In genomic region chr3:45100998-45101407, GRCh38 we compare ENCODE assay signal across 2 cellular contexts.
TF ChIP-seq lines count a peak whose summit lies in the region.

No MANE protein-coding gene starts in this region.

TF ChIP-seq in SK-N-SH treated with all-trans-retinoic acid at 6 μM for 48 hours, 23 proteins besides CTCF, POLR2A, EP300 and RAD21 (continued from another document):
- TF ChIP-seq POU6F1 (CRISPR knock-in tag; IDR thresholded peaks at IDR 0.05; ENCODE audit: borderline replicate concordance, low read depth) (no peak), CSRNP3 (CRISPR knock-in tag; IDR thresholded peaks at IDR 0.05) (no peak), ZC3H10 (CRISPR knock-in tag; IDR thresholded peaks at IDR 0.05) (no peak), ZNF8 (CRISPR knock-in tag; IDR thresholded peaks at IDR 0.05) (no peak), ZFP3 (CRISPR knock-in tag; IDR thresholded peaks at IDR 0.05) (no peak), TSHZ2 (CRISPR knock-in tag; IDR thresholded peaks at IDR 0.05) (no peak)

TF ChIP-seq in WTC11, 78 proteins besides CTCF, POLR2A, EP300 and RAD21 (continued from another document):
- no peak for TF ChIP-seq PRDM15 (CRISPR knock-in tag; IDR thresholded peaks at IDR 0.05)
- TF ChIP-seq HMGA2 (CRISPR knock-in tag; IDR thresholded peaks at IDR 0.05) = no peak
